Comparison of ENCODE assay signal across 9 cellular contexts in genomic region chr6:47308223-47308567, GRCh38. TPM values are rescaled to one million over a fixed set of nuclear protein-coding genes. Genes with fewer than 3 reads are reported as not detected.
DNase-seq lines count a peak whose midpoint lies in the region; ATAC-seq, FAIRE-seq and TF ChIP-seq lines count a peak whose summit lies in the region.
"Had no signal": no experiment of that assay in that cellular context is flagged by ENCODE, and none has a peak within 500 bp of the region (broad histone marks: within the 10 kb centered on the region; RNA-seq: fewer than 3 reads in every experiment).

No MANE protein-coding gene starts in this region.

- peak overlapping the region; percentile 92 for H3K9ac ChIP-seq in mesendoderm (ENCODE audit: low read length)

- H3K4me3 ChIP-seq in bronchial epithelial cell (ENCODE audit: low read depth, low read length) (peak overlapping the region; percentile 60), mesendoderm (ENCODE audit: low read length) (peak overlapping the region; percentile 86)

- H4K5ac ChIP-seq in mesendoderm (ENCODE audit: low read length) = no peak overlapping the region

- peak overlapping the region; percentile 13 for H3K18ac ChIP-seq in mesendoderm (ENCODE audit: low read length)

- no peak for ATAC-seq in stimulated activated naive CD8-positive, alpha-beta T cell treated with anti-CD3 and anti-CD28 coated beads, Interleukin-15, Interleukin-2, amounts not matched to agents 100 U/mL and 50 U/mL, for 24 hours
- ATAC-seq in GM18498 (IDR thresholded peaks at IDR 0.05; ENCODE audit: unreplicated experiment) = no peak

- peak overlapping the region; percentile 76 for H3K4me3 Mint-ChIP-seq in stimulated activated naive CD8-positive, alpha-beta T cell treated with anti-CD3 and anti-CD28 coated beads, Interleukin-15, Interleukin-2, amounts not matched to agents 100 ng/mL and 50 ng/mL, for 24 hours

- no peaks in the 10 kb centered on the region for H3K27me3 ChIP-seq in bronchial epithelial cell (ENCODE audit: control insufficient read depth, insufficient read depth, low read length)
- H3K27me3 ChIP-seq in mesendoderm (ENCODE audit: insufficient read depth, low read length, poor library complexity) = no peaks in the 10 kb centered on the region

- peaks cover 14% of the 10 kb centered on the region for H3K4me1 Mint-ChIP-seq in stimulated activated naive CD8-positive, alpha-beta T cell treated with anti-CD3 and anti-CD28 coated beads, Interleukin-15, Interleukin-2, amounts not matched to agents 100 ng/mL and 50 ng/mL, for 24 hours (ENCODE audit: low read depth)

- peaks cover 41% of the 10 kb centered on the region for H3K27me3 Mint-ChIP-seq in stimulated activated naive CD8-positive, alpha-beta T cell treated with anti-CD3 and anti-CD28 coated beads, Interleukin-15, Interleukin-2, amounts not matched to agents 100 ng/mL and 50 ng/mL, for 24 hours

- H3K23ac ChIP-seq in mesendoderm (ENCODE audit: low read length) = no peak overlapping the region

- no peak for FAIRE-seq in bronchial epithelial cell (lab: Jason Lieb, UNC)
- FAIRE-seq: frontal cortex had no signal

- H3K9me3 Mint-ChIP-seq in stimulated activated naive CD8-positive, alpha-beta T cell treated with anti-CD3 and anti-CD28 coated beads, Interleukin-15, Interleukin-2, amounts not matched to agents 100 ng/mL and 50 ng/mL, for 24 hours = no peaks in the 10 kb centered on the region

- H3K27ac ChIP-seq in mesendoderm (ENCODE audit: low read depth, low read length) = no peak overlapping the region

- H3K79me1 ChIP-seq in mesendoderm (ENCODE audit: low read length) = peaks cover 2% of the 10 kb centered on the region

- no peak overlapping the region for H4K8ac ChIP-seq in mesendoderm (ENCODE audit: low read depth, low read length)

- H3K4ac ChIP-seq in mesendoderm (ENCODE audit: low read depth, low read length) = no peak overlapping the region

- H3K79me2 ChIP-seq in mesendoderm (ENCODE audit: control insufficient read depth, insufficient read depth, low read length) = peaks cover 59% of the 10 kb centered on the region

- no peak overlapping the region for H2BK120ac ChIP-seq in mesendoderm (ENCODE audit: low read depth, low read length)

- no peak overlapping the region for H2BK5ac ChIP-seq in mesendoderm (ENCODE audit: low read length)

- H2AK5ac ChIP-seq in mesendoderm (ENCODE audit: low read length) = no peak overlapping the region

- WGBS in mesendoderm (ENCODE audit: extremely low coverage, insufficient coverage, low lambda C conversion rate) = no CpG with 5 or more reads among the region's 3 CpGs

- H3K4me2 ChIP-seq in mesendoderm (ENCODE audit: low read length) = peak overlapping the region; percentile 82

- no peaks in the 10 kb centered on the region for H3K36me3 Mint-ChIP-seq in stimulated activated naive CD8-positive, alpha-beta T cell treated with anti-CD3 and anti-CD28 coated beads, Interleukin-15, Interleukin-2, amounts not matched to agents 100 ng/mL and 50 ng/mL, for 24 hours (ENCODE audit: low read depth)

- H3K56ac ChIP-seq in mesendoderm (ENCODE audit: low read length) = peak overlapping the region; percentile 94

- no peak overlapping the region for H2BK15ac ChIP-seq in mesendoderm (replicated peaks; ENCODE audit: low read depth)

- H3K36me3 ChIP-seq in bronchial epithelial cell (ENCODE audit: control insufficient read depth, insufficient read depth, low read length) (peaks cover 1% of the 10 kb centered on the region), mesendoderm (ENCODE audit: control insufficient read depth, insufficient read depth, low read length) (no peaks in the 10 kb centered on the region)

- TF ChIP-seq CTCF in bronchial epithelial cell (IDR thresholded peaks at IDR 0.05; ENCODE audit: insufficient read depth, low read length, severe bottlenecking) = no peak

- H3K4me1 ChIP-seq in mesendoderm (ENCODE audit: control insufficient read depth, low read depth, low read length) = peaks cover 4% of the 10 kb centered on the region

- H3K27ac Mint-ChIP-seq in stimulated activated naive CD8-positive, alpha-beta T cell treated with anti-CD3 and anti-CD28 coated beads, Interleukin-15, Interleukin-2, amounts not matched to agents 100 ng/mL and 50 ng/mL, for 24 hours = peak overlapping the region; percentile 26

- no peak for DNase-seq in stimulated activated naive CD8-positive, alpha-beta T cell treated with anti-CD3 and anti-CD28 coated beads, Interleukin-15, Interleukin-2, amounts not matched to agents 100 U/mL and 50 U/mL, for 24 hours
- DNase-seq in bronchial epithelial cell (ENCODE audit: low read depth) = no peak
- no peak for DNase-seq in mesendoderm
- no peak for DNase-seq in activated CD8-positive, alpha-beta memory T cell treated with anti-CD3 and anti-CD28 coated beads, Interleukin-2, amount 50 U/mL, for 48 hours
- DNase-seq in activated effector memory CD4-positive, alpha-beta T cell treated with anti-CD3 and anti-CD28 coated beads, Interleukin-2, amount 50 U/mL, for 16 hours = no peak
- DNase-seq in HK-2 (ENCODE audit: unreplicated experiment) = no peak

RNA-seq across cellular contexts. Expression of gene TNFRSF21, which starts 1.5 kb away (rescaled TPM):
- total RNA-seq in bronchial epithelial cell = 39.9 and 42.4 TPM in 2 replicates
- 56.4 TPM for polyA plus RNA-seq in mesendoderm (2013, experiment 1 of 2)
- 56.6 TPM for polyA plus RNA-seq in mesendoderm (2013, experiment 2 of 2)
